17 cellular contexts compared by ENCODE assay signal in genomic region chr1:1893291-1893985, GRCh38. TPM values are rescaled to one million over a fixed set of nuclear protein-coding genes. Genes with fewer than 3 reads are reported as not detected.
A peak's percentile ranks its signal among the peaks of the same experiment; 100 is the strongest.
DNase-seq lines count a peak whose midpoint lies in the region; ATAC-seq and TF ChIP-seq lines count a peak whose summit lies in the region.
"Had no signal": no experiment of that assay in that cellular context is flagged by ENCODE, and none has a peak within 500 bp of the region (broad histone marks: within the 10 kb centered on the region; RNA-seq: fewer than 3 reads in every experiment).

No MANE protein-coding gene starts in this region.

- no peak for TF ChIP-seq CTCF in nephron progenitor cell (IDR thresholded peaks at IDR 0.05)
- TF ChIP-seq CTCF in dorsolateral prefrontal cortex (IDR thresholded peaks at IDR 0.05 in 54 of 56, conservative IDR thresholded peaks at IDR 0.05 in 2 of 56; ENCODE audit: low read depth in 1 of 56, partially characterized antibody in 56 of 56), result no peak

- intact Hi-C loops in dorsolateral prefrontal cortex (cut with DNase I), result loop anchor here in 1 of 2 donors (5.0 kb wide), 1 partner anchor 36 kb away; no protein-coding TSS in a partner anchor

- H3K9me3 Mint-ChIP-seq in CD4-positive, CD25-positive, alpha-beta regulatory T cell, result peaks cover 0 to 2% (median 0%) of the 10 kb centered on the region in 7 donors
- H3K9me3 Mint-ChIP-seq in activated naive CD8-positive, alpha-beta T cell treated with anti-CD3 and anti-CD28 coated beads for 36 hours, result no peaks in the 10 kb centered on the region
- H3K9me3 Mint-ChIP-seq in nephron progenitor cell, result peaks cover 7% of the 10 kb centered on the region

- H3K4me1 Mint-ChIP-seq in CD4-positive, CD25-positive, alpha-beta regulatory T cell, result peaks cover 10 to 53% (median 32%) of the 10 kb centered on the region in 4 donors
- peaks cover 33% of the 10 kb centered on the region for H3K4me1 Mint-ChIP-seq in activated naive CD8-positive, alpha-beta T cell treated with anti-CD3 and anti-CD28 coated beads for 36 hours
- peaks cover 51% of the 10 kb centered on the region for H3K4me1 Mint-ChIP-seq in nephron progenitor cell

- H3K27me3 Mint-ChIP-seq in CD4-positive, CD25-positive, alpha-beta regulatory T cell, result peaks cover 6% of the 10 kb centered on the region
- H3K27me3 Mint-ChIP-seq in activated naive CD8-positive, alpha-beta T cell treated with anti-CD3 and anti-CD28 coated beads for 36 hours, result no peaks in the 10 kb centered on the region
- no peaks in the 10 kb centered on the region for H3K27me3 Mint-ChIP-seq in nephron progenitor cell (ENCODE audit: low read depth, poor library complexity)

- no peaks in the 10 kb centered on the region for H3K36me3 Mint-ChIP-seq in CD4-positive, CD25-positive, alpha-beta regulatory T cell
- peaks cover 9% of the 10 kb centered on the region for H3K36me3 Mint-ChIP-seq in activated naive CD8-positive, alpha-beta T cell treated with anti-CD3 and anti-CD28 coated beads for 36 hours
- H3K36me3 Mint-ChIP-seq in nephron progenitor cell (ENCODE audit: low read depth), result peaks cover 9% of the 10 kb centered on the region

- H3K27ac ChIP-seq in CD4-positive, CD25-positive, alpha-beta regulatory T cell (ENCODE audit: insufficient read depth, low read length, poor library complexity, severe bottlenecking), result no peak overlapping the region
- H3K27ac ChIP-seq in dorsolateral prefrontal cortex, result peak overlapping the region in 1 of 59 donors; percentile 59

- no peak overlapping the region for H3K4me3 ChIP-seq in CD4-positive, CD25-positive, alpha-beta regulatory T cell (ENCODE audit: low read depth, low read length)
- H3K4me3 ChIP-seq in H7 (ENCODE audit: insufficient read depth, low read depth, low read length), result no peak overlapping the region
- H3K4me3 ChIP-seq in dorsolateral prefrontal cortex, result no peak overlapping the region

- H3K9me3 ChIP-seq in CD4-positive, CD25-positive, alpha-beta regulatory T cell (ENCODE audit: control insufficient read depth in 2 of 2, low read length in 2 of 2), result no peaks in the 10 kb centered on the region

- no peak for DNase-seq in CD4-positive, CD25-positive, alpha-beta regulatory T cell
- peak; percentile 51 for DNase-seq in H7
- DNase-seq in activated naive CD8-positive, alpha-beta T cell treated with anti-CD3 and anti-CD28 coated beads for 36 hours, result no peak
- DNase-seq in nephron progenitor cell, result no peak
- no peak for DNase-seq in dorsolateral prefrontal cortex
- DNase-seq in amygdala (lab: John Stamatoyannopoulos, UW), result no peak
- DNase-seq: activated CD4-positive, CD25-positive, alpha-beta regulatory T cell treated with anti-CD3 and anti-CD28 coated beads, Interleukin-2, amount 50 U/mL, for 72 hours; activated gamma-delta T cell treated with Interleukin-2 at 50 U/mL for 16 hours; C1 segment of cervical spinal cord; GOT3; islet precursor cell; Karpas-422; NCI-H1930 had no signal

- peak overlapping the region in 1 of 3 donors; percentile 71 for H3K27ac Mint-ChIP-seq in CD4-positive, CD25-positive, alpha-beta regulatory T cell
- H3K27ac Mint-ChIP-seq in activated naive CD8-positive, alpha-beta T cell treated with anti-CD3 and anti-CD28 coated beads for 36 hours, result peak overlapping the region; percentile 62
- H3K27ac Mint-ChIP-seq in nephron progenitor cell, result no peak overlapping the region

- no peaks in the 10 kb centered on the region for H3K27me3 ChIP-seq in CD4-positive, CD25-positive, alpha-beta regulatory T cell (ENCODE audit: control insufficient read depth, insufficient read depth, low read length)
- no peaks in the 10 kb centered on the region for H3K27me3 ChIP-seq in H7 (ENCODE audit: control insufficient read depth, insufficient read depth, low read length)
- peaks cover 0 to 8% (median 0%) of the 10 kb centered on the region in 45 donors for H3K27me3 ChIP-seq in dorsolateral prefrontal cortex

- peaks cover 42% of the 10 kb centered on the region for H3K4me1 ChIP-seq in CD4-positive, CD25-positive, alpha-beta regulatory T cell (ENCODE audit: control insufficient read depth, insufficient read depth, low read length, poor library complexity, severe bottlenecking)

- no peaks in the 10 kb centered on the region for H3K36me3 ChIP-seq in CD4-positive, CD25-positive, alpha-beta regulatory T cell (ENCODE audit: control insufficient read depth, insufficient read depth, low read length)
- no peaks in the 10 kb centered on the region for H3K36me3 ChIP-seq in H7 (replicated peaks; ENCODE audit: control insufficient read depth, insufficient read depth, low read length)

- peak overlapping the region; percentile 77 to 100 (median 94) for H3K4me3 Mint-ChIP-seq in CD4-positive, CD25-positive, alpha-beta regulatory T cell
- H3K4me3 Mint-ChIP-seq in activated naive CD8-positive, alpha-beta T cell treated with anti-CD3 and anti-CD28 coated beads for 36 hours, result peak overlapping the region; percentile 82
- peak overlapping the region; percentile 61 for H3K4me3 Mint-ChIP-seq in nephron progenitor cell

- no peak for ATAC-seq in CD4-positive, CD25-positive, alpha-beta regulatory T cell (ENCODE audit: low read depth in 2 of 2)
- ATAC-seq in GM21717 (IDR thresholded peaks at IDR 0.05; ENCODE audit: unreplicated experiment) (no peak), HG03432 (IDR thresholded peaks at IDR 0.05; ENCODE audit: unreplicated experiment) (no peak)
- ATAC-seq: SK-N-SH treated with all-trans-retinoic acid at 6 μM for 48 hours had no signal

RNA-seq across cellular contexts. Expression of gene GNB1, which starts 2.6 kb away (rescaled TPM):
- total RNA-seq in CD4-positive, CD25-positive, alpha-beta regulatory T cell, result 242 TPM
- 100 to 1,000 TPM in 2 of 4 donors, 10 to 100 TPM in 2; 47.0 to 106 (median 78.3) TPM for polyA plus RNA-seq in CD4-positive, CD25-positive, alpha-beta regulatory T cell
- total RNA-seq in H7 (2014; rRNA removed; shearing (Covaris generic)), result 135 and 159 TPM in 2 replicates
- 100 to 1,000 TPM; 360 to 394 TPM for total RNA-seq in activated naive CD8-positive, alpha-beta T cell treated with anti-CD3 and anti-CD28 coated beads for 36 hours
- total RNA-seq in dorsolateral prefrontal cortex, result 100 to 1,000 TPM; 375 to 847 (median 628) TPM

RNA-seq across cellular contexts. Expression of gene CALML6, which starts 21.6 kb away (rescaled TPM):
- total RNA-seq in CD4-positive, CD25-positive, alpha-beta regulatory T cell, result not detected
- not detected for polyA plus RNA-seq in CD4-positive, CD25-positive, alpha-beta regulatory T cell
- 1.6 and 3.7 TPM in 2 replicates for total RNA-seq in H7 (2014; rRNA removed; shearing (Covaris generic))
- under 1 TPM; 0.87 to 0.98 TPM for total RNA-seq in activated naive CD8-positive, alpha-beta T cell treated with anti-CD3 and anti-CD28 coated beads for 36 hours
- 1 to 10 TPM in 79 of 120 experiments, under 1 TPM in 38, not detected in 3; 0.25 to 4.5 (median 1.2) TPM for total RNA-seq in dorsolateral prefrontal cortex
- total RNA-seq: G401 had no signal

RNA-seq across cellular contexts. Expression of gene TMEM52, which starts 25.6 kb away (rescaled TPM):
- total RNA-seq in CD4-positive, CD25-positive, alpha-beta regulatory T cell, result 0.62 TPM
- polyA plus RNA-seq in CD4-positive, CD25-positive, alpha-beta regulatory T cell, result under 1 TPM in 1 of 4 donors, not detected in 3; 0.50 TPM
- 24.1 and 29.4 TPM in 2 replicates for total RNA-seq in H7 (2014; rRNA removed; shearing (Covaris generic))
- 1 to 10 TPM; 2.4 to 2.7 TPM for total RNA-seq in activated naive CD8-positive, alpha-beta T cell treated with anti-CD3 and anti-CD28 coated beads for 36 hours
- 1 to 10 TPM in 71 of 120 experiments, under 1 TPM in 34, not detected in 15; 0.40 to 4.5 (median 1.4) TPM for total RNA-seq in dorsolateral prefrontal cortex
